3 cellular contexts compared by ENCODE assay signal in the genomic region with DNA sequence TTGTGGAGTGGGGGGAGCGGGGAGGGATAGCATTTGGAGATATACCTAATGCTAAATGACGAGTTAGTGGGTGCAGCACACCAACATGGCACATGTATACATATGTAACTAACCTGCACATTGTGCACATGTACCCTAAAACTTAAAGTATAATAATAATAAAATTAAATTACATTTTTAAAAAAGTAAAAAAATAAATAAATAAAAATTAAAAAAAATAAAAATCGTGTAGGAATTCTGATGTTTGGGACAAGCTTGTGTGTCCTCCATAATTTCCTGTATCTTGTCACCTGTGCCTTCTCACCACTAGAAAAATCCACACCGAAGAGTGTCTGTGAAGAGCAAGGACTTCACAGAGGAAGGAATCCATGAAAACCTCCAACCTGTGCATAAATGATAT.
A peak's percentile ranks its signal among the peaks of the same experiment; 100 is the strongest.
DNase-seq lines count a peak whose midpoint lies in the region; ATAC-seq and TF ChIP-seq lines count a peak whose summit lies in the region.
"Not testable (repeated sequence)": the region's sequence is repeated elsewhere in the genome, so short reads cannot be mapped to it uniquely, and the experiment has no call there.

No MANE protein-coding gene starts in this region.

- H3K9me3 ChIP-seq in colonic mucosa, right atrium auricular region: not testable (repeated sequence)

- CTCF ChIA-PET in WTC11 (lab: Charles Lee): not testable (repeated sequence)

- H3K27me3 ChIP-seq in colonic mucosa, right atrium auricular region: not testable (repeated sequence)

- not testable (repeated sequence) for H3K4me1 ChIP-seq in colonic mucosa, right atrium auricular region

- H3K9me3 Mint-ChIP-seq in WTC11: not testable (repeated sequence)

- DNase-seq in WTC11 (ENCODE audit: low spot score): not testable (repeated sequence)
- DNase-seq in colonic mucosa (peak; percentile 3), right atrium auricular region (ENCODE audit: low spot score) (peak; percentile 32)

- POLR2A ChIA-PET in WTC11 (lab: Charles Lee): not testable (repeated sequence)

- H3K9ac ChIP-seq in colonic mucosa (ENCODE audit: low read depth in 2 of 2, low read length in 2 of 2): not testable (repeated sequence)

- intact Hi-C loops in colonic mucosa (cut with DNase I): not testable (repeated sequence)

- H3K36me3 Mint-ChIP-seq in WTC11: not testable (repeated sequence)

- H3K4me3 ChIP-seq in colonic mucosa, right atrium auricular region: not testable (repeated sequence)

- not testable (repeated sequence) for H3K36me3 ChIP-seq in colonic mucosa, right atrium auricular region

- ATAC-seq in WTC11: not testable (repeated sequence)

- H3K27me3 Mint-ChIP-seq in WTC11 (ENCODE audit: low read depth): not testable (repeated sequence)

- not testable (repeated sequence) for TF ChIP-seq CTCF in WTC11 (IDR thresholded peaks at IDR 0.05); colonic mucosa (IDR thresholded peaks at IDR 0.05); right atrium auricular region (IDR thresholded peaks at IDR 0.05)

- not testable (repeated sequence) for H3K27ac ChIP-seq in colonic mucosa, right atrium auricular region

- H3K27ac Mint-ChIP-seq in WTC11: not testable (repeated sequence)

- H3K4me1 Mint-ChIP-seq in WTC11: peaks cover 15% of the 10 kb centered on the region

- H3K4me3 Mint-ChIP-seq in WTC11: not testable (repeated sequence)

TF ChIP-seq in WTC11, 78 proteins besides CTCF, POLR2A, EP300 and RAD21:
- peak; percentile 94 for TF ChIP-seq HMGA2 (CRISPR knock-in tag; IDR thresholded peaks at IDR 0.05)
TF ChIP-seq in WTC11: peak in this region for 1; not testable (repeated sequence) for 77.
